8 cellular contexts compared by ENCODE assay signal in genomic region chr7:926061-927030, GRCh38. TPM values are rescaled to one million over a fixed set of nuclear protein-coding genes. Genes with fewer than 3 reads are reported as not detected.
DNase-seq lines count a peak whose midpoint lies in the region; ATAC-seq and TF ChIP-seq lines count a peak whose summit lies in the region.
"Had no signal": no experiment of that assay in that cellular context is flagged by ENCODE, and none has a peak within 500 bp of the region (broad histone marks: within the 10 kb centered on the region; RNA-seq: fewer than 3 reads in every experiment).

No MANE protein-coding gene starts in this region.

- no peak for TF ChIP-seq EP300 in esophagus muscularis mucosa (IDR thresholded peaks at IDR 0.05)

- H3K4me3 ChIP-seq in Peyer's patch (peak overlapping the region in 2 of 4 donors; percentile 22 to 37), esophagus muscularis mucosa (no peak overlapping the region)

- H3K9me3 ChIP-seq in Peyer's patch = no peaks in the 10 kb centered on the region
- H3K9me3 ChIP-seq in esophagus muscularis mucosa = no peaks in the 10 kb centered on the region

- TF ChIP-seq POLR2A in Peyer's patch (IDR thresholded peaks at IDR 0.05) (peak; percentile 47 to 75), esophagus muscularis mucosa (IDR thresholded peaks at IDR 0.05; ENCODE audit: low read depth) (no peak)

- H3K36me3 ChIP-seq in Peyer's patch (no peaks in the 10 kb centered on the region), esophagus muscularis mucosa (peaks cover 0 to 26% (median 5%) of the 10 kb centered on the region in 4 donors)

- DNase-seq in Peyer's patch = peak in 2 of 3 donors; percentile 92 to 93
- DNase-seq in esophagus muscularis mucosa (ENCODE audit: extremely low spot score) = no peak
- DNase-seq in posterior cingulate gyrus = peak in 9 of 10 donors; percentile 32 to 95 (median 64)
- DNase-seq in COLO668 (lab: John Stamatoyannopoulos, UW; ENCODE audit: unreplicated experiment) = no peak
- DNase-seq in NCI-H524 (lab: John Stamatoyannopoulos, UW) = no peak
- DNase-seq: NCI-H1092 treated with DMSO at 0.1 percent for 48 hours had no signal

- peaks cover 29 to 69% (median 36%) of the 10 kb centered on the region in 4 donors for H3K4me1 ChIP-seq in Peyer's patch
- H3K4me1 ChIP-seq in esophagus muscularis mucosa = peaks cover 13 to 70% (median 49%) of the 10 kb centered on the region in 4 donors

- intact Hi-C loops in esophagus muscularis mucosa (cut with DNase I) = no loop called here
- intact Hi-C loops in posterior cingulate gyrus (cut with DNase I) = no loop called here

- no peak for ATAC-seq in GM21390 (IDR thresholded peaks at IDR 0.05; ENCODE audit: unreplicated experiment)

- TF ChIP-seq CTCF in Peyer's patch (IDR thresholded peaks at IDR 0.05) = no peak
- no peak for TF ChIP-seq CTCF in esophagus muscularis mucosa (IDR thresholded peaks at IDR 0.05)

- H3K27ac ChIP-seq in Peyer's patch (peak overlapping the region in 3 of 4 donors; percentile 90 to 99 (median 93)), esophagus muscularis mucosa (replicated peaks in 1 of 4) (peak overlapping the region; percentile 51 to 74 (median 62))

- WGBS in esophagus muscularis mucosa = 77% methylated on average over 29 of the region's 47 CpGs

- H3K27me3 ChIP-seq in Peyer's patch (no peaks in the 10 kb centered on the region), esophagus muscularis mucosa (no peaks in the 10 kb centered on the region)

RNA-seq across cellular contexts. Expression of gene ADAP1, which starts 28.1 kb away (rescaled TPM):
- total RNA-seq in Peyer's patch (100 to 1,000 TPM; 102 to 146 (median 133) TPM), esophagus muscularis mucosa (10 to 100 TPM; 41.9 to 94.2 (median 78.3) TPM)

RNA-seq across cellular contexts. Expression of gene COX19, which starts 49.0 kb away (rescaled TPM):
- total RNA-seq in Peyer's patch (10 to 100 TPM; 15.9 to 41.3 (median 24.7) TPM), esophagus muscularis mucosa (10 to 100 TPM in 2 of 4 donors, 1 to 10 TPM in 2; 6.3 to 13.3 (median 9.7) TPM)

RNA-seq across cellular contexts. Expression of gene GET4, which starts 50.0 kb away (rescaled TPM):
- total RNA-seq in Peyer's patch (10 to 100 TPM; 29.7 to 93.3 (median 56.8) TPM), esophagus muscularis mucosa (10 to 100 TPM; 24.7 to 41.3 (median 35.2) TPM)

RNA-seq across cellular contexts. Expression of gene CYP2W1, which starts 56.6 kb away (rescaled TPM):
- total RNA-seq in Peyer's patch (10 to 100 TPM in 1 of 4 donors, 1 to 10 TPM in 2, not detected in 1; 2.3 to 23.1 (median 2.5) TPM), esophagus muscularis mucosa (under 1 TPM in 2 of 4 donors, not detected in 2; 0.23 to 0.66 TPM)
- total RNA-seq: RPMI7951 had no signal

Comparison
In these comparisons a context has a peak if more than half of its experiments do, and no peak if none do; other contexts are left out.
1. DNase-seq: peak in Peyer's patch (2 of 3) and posterior cingulate gyrus (9 of 10); none in esophagus muscularis mucosa (single experiment), COLO668 (single experiment) and NCI-H524 (0 of 2).